ENCODE assay signal across 32 cellular contexts in genomic region chr10:105971460-105971859, GRCh38.
"Had no signal": no experiment of that assay in that cellular context is flagged by ENCODE, and none has a peak within 500 bp of the region (broad histone marks: within the 10 kb centered on the region; RNA-seq: fewer than 3 reads in every experiment).

No MANE protein-coding gene starts in this region.

- H3K9me3 ChIP-seq: MG63 had no signal

- H3K27me3 ChIP-seq: MG63 had no signal

- DNase-seq: Karpas-422, Kasumi-1, MG63, MM.1S, NCI-H1048, NCI-H1092, NCI-H1092 treated with DMSO at 0.1 percent for 48 hours, NCI-H1105, NCI-H1105 treated with DMSO at 0.1 percent for 48 hours, NCI-H1417, NCI-H1417 treated with DMSO at 0.1 percent for 48 hours, NCI-H1436, NCI-H1436 treated with DMSO at 0.1 percent for 48 hours, NCI-H146, NCI-H1694, NCI-H1694 treated with DMSO at 0.1 percent for 48 hours, NCI-H187, NCI-H187 treated with DMSO at 0.1 percent for 48 hours, NCI-H1930, NCI-H2029, NCI-H2029 treated with DMSO at 0.1 percent for 48 hours, NCI-H2081, NCI-H2081 treated with DMSO at 0.1 percent for 48 hours, NCI-H2107, NCI-H2171, NCI-H2171 treated with DMSO at 0.1 percent for 48 hours, NCI-H2227 treated with DMSO at 0.1 percent for 48 hours, NCI-H226, NCI-H345, NCI-H446 treated with DMSO at 0.1 percent for 48 hours, NCI-H510A, NCI-H510A treated with DMSO at 0.1 percent for 48 hours had no signal

- H3K36me3 ChIP-seq: MG63 had no signal

- H3K4me3 ChIP-seq: MG63 had no signal
